ENCODE assay signal across 1 cellular context in the genomic region with DNA sequence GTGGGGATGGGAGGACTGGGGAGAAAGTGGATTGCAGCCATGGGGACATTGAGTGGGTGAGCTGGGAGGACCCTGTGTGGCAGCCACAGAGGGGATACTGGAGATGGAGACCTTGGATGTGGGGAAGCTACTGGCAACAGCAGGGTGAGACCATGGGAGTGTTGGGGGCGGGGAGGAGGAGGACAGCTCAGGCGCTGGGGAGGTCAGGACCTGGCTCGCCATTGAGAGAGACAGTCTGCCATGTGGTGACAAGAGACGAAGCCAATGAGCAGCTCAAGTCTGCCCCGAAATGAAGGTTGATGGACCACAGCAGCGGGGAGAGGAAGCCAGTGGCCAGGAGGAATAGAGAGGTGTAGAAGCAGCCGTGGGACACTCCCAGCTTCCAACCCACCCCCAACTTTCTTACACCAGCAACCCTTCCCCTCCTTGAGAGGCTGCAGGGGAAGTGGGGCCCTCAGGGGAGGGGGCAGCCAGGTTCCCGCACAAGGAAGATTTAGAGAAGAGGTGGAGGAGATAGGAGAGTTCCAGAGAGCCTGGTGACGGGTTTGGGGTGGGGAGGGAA.
TF ChIP-seq lines count a peak whose summit lies in the region.

No MANE protein-coding gene starts in this region.

TF ChIP-seq in HCT116, 20 proteins besides CTCF, POLR2A, EP300 and RAD21 (continued from another document):
- TF ChIP-seq, protein P1, sequence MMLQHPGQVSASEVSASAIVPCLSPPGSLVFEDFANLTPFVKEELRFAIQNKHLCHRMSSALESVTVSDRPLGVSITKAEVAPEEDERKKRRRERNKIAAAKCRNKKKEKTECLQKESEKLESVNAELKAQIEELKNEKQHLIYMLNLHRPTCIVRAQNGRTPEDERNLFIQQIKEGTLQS (IDR thresholded peaks at IDR 0.05), result no peak
